Comparison of ENCODE assay signal across 16 cellular contexts in genomic region chr1:192578144-192578909, GRCh38. TPM values are rescaled to one million over a fixed set of nuclear protein-coding genes. Genes with fewer than 3 reads are reported as not detected.
DNase-seq lines count a peak whose midpoint lies in the region; ATAC-seq, FAIRE-seq and TF ChIP-seq lines count a peak whose summit lies in the region.
"Had no signal": no experiment of that assay in that cellular context is flagged by ENCODE, and none has a peak within 500 bp of the region (broad histone marks: within the 10 kb centered on the region; RNA-seq: fewer than 3 reads in every experiment).

No MANE protein-coding gene starts in this region.

- H3K4me3 ChIP-seq in CD4-positive, CD25-positive, alpha-beta regulatory T cell (ENCODE audit: low read depth, low read length): peak overlapping the region; percentile 97
- H3K4me3 ChIP-seq in PC-3 (ENCODE audit: low read length): no peak overlapping the region
- H3K4me3 ChIP-seq: HAP-1, neural progenitor cell had no signal

- H3K9ac ChIP-seq in PC-3 (ENCODE audit: low read length): no peak overlapping the region
- H3K9ac ChIP-seq: neural progenitor cell had no signal

- H3K4me1 Mint-ChIP-seq in CD4-positive, CD25-positive, alpha-beta regulatory T cell: peaks cover 32 to 69% (median 58%) of the 10 kb centered on the region in 4 donors
- peaks cover 48% of the 10 kb centered on the region for H3K4me1 Mint-ChIP-seq in activated naive CD8-positive, alpha-beta T cell (ENCODE audit: low read depth)
- H3K4me1 Mint-ChIP-seq in natural killer cell: peaks cover 17 to 31% of the 10 kb centered on the region in 2 donors

- no peaks in the 10 kb centered on the region for H3F3A ChIP-seq in PC-3 (ENCODE audit: low read length, unreplicated experiment)

- peaks cover 0 to 3% (median 0%) of the 10 kb centered on the region in 7 donors for H3K9me3 Mint-ChIP-seq in CD4-positive, CD25-positive, alpha-beta regulatory T cell
- H3K9me3 Mint-ChIP-seq in activated naive CD8-positive, alpha-beta T cell (ENCODE audit: low read depth): no peaks in the 10 kb centered on the region
- no peaks in the 10 kb centered on the region for H3K9me3 Mint-ChIP-seq in natural killer cell
- H3K9me3 Mint-ChIP-seq: activated naive CD8-positive, alpha-beta T cell treated with anti-CD3 and anti-CD28 coated beads, Interleukin-2, amount 10 ng/mL, durations not matched to agents 7 days and 5 days; neural progenitor cell had no signal

- intact Hi-C loops in natural killer cell (cut with micrococcal nuclease): no loop called here
- intact Hi-C loops in PC-3 (cut with micrococcal nuclease): no loop called here

- TF ChIP-seq CTCF in natural killer cell (IDR thresholded peaks at IDR 0.05): no peak
- no peak for TF ChIP-seq CTCF in PC-3 (conservative IDR thresholded peaks at IDR 0.05; ENCODE audit: low read depth, low read length)

- no peak for ATAC-seq in CD4-positive, CD25-positive, alpha-beta regulatory T cell (ENCODE audit: low read depth in 2 of 2)
- no peak for ATAC-seq in natural killer cell
- ATAC-seq in GM18517 (IDR thresholded peaks at IDR 0.05; ENCODE audit: unreplicated experiment): no peak
- ATAC-seq in HG02885 (IDR thresholded peaks at IDR 0.05; ENCODE audit: poor library complexity, unreplicated experiment): no peak
- ATAC-seq in PC-3: no peak

- peak overlapping the region; percentile 90 to 97 (median 91) for H3K4me3 Mint-ChIP-seq in CD4-positive, CD25-positive, alpha-beta regulatory T cell
- H3K4me3 Mint-ChIP-seq in activated naive CD8-positive, alpha-beta T cell: peak overlapping the region; percentile 89
- H3K4me3 Mint-ChIP-seq in natural killer cell: peak overlapping the region; percentile 67
- H3K4me3 Mint-ChIP-seq: activated naive CD8-positive, alpha-beta T cell treated with anti-CD3 and anti-CD28 coated beads, Interleukin-2, amount 10 ng/mL, durations not matched to agents 7 days and 5 days; neural progenitor cell had no signal

- peaks cover 9% of the 10 kb centered on the region for H3K27me3 Mint-ChIP-seq in CD4-positive, CD25-positive, alpha-beta regulatory T cell
- H3K27me3 Mint-ChIP-seq in activated naive CD8-positive, alpha-beta T cell: no peaks in the 10 kb centered on the region
- no peaks in the 10 kb centered on the region for H3K27me3 Mint-ChIP-seq in natural killer cell (ENCODE audit: low read depth in 2 of 2)

- H3K79me2 ChIP-seq in PC-3 (ENCODE audit: low read length): no peaks in the 10 kb centered on the region

- H3K36me3 ChIP-seq in CD4-positive, CD25-positive, alpha-beta regulatory T cell (ENCODE audit: control insufficient read depth, insufficient read depth, low read length): peaks cover 31% of the 10 kb centered on the region
- H3K36me3 ChIP-seq in PC-3 (ENCODE audit: low read depth, low read length): no peaks in the 10 kb centered on the region
- H3K36me3 ChIP-seq: HAP-1, neural progenitor cell, WERI-Rb-1 had no signal

- no peak overlapping the region for H3K4me2 ChIP-seq in PC-3 (ENCODE audit: low read length)
- H3K4me2 ChIP-seq: neural progenitor cell had no signal

- FAIRE-seq in GM12892 (lab: Jason Lieb, UNC): peak; percentile 71

- CTCF ChIA-PET in PC-3 (lab: Charles Lee): no interaction called here

- H2AFZ ChIP-seq in PC-3 (ENCODE audit: low read length): no peak overlapping the region
- H2AFZ ChIP-seq: neural progenitor cell had no signal

- no peaks in the 10 kb centered on the region for H3K27me3 ChIP-seq in CD4-positive, CD25-positive, alpha-beta regulatory T cell (ENCODE audit: control insufficient read depth, insufficient read depth, low read length)
- H3K27me3 ChIP-seq in PC-3 (ENCODE audit: low read length): no peaks in the 10 kb centered on the region
- H3K27me3 ChIP-seq: neural progenitor cell had no signal

- H3K9me3 ChIP-seq in CD4-positive, CD25-positive, alpha-beta regulatory T cell (ENCODE audit: control insufficient read depth in 2 of 2, low read length in 2 of 2): no peaks in the 10 kb centered on the region
- no peaks in the 10 kb centered on the region for H3K9me3 ChIP-seq in PC-3 (ENCODE audit: low read length)
- H3K9me3 ChIP-seq: HAP-1 had no signal

- H3K9me2 ChIP-seq in PC-3 (replicated peaks; ENCODE audit: low read length): no peaks in the 10 kb centered on the region

- POLR2A ChIA-PET in PC-3 (lab: Charles Lee; ENCODE audit: unreplicated experiment): interaction anchor here (0.5 to 0.6 kb wide), 2 partner anchors 65 to 229 kb away, joined by 4 to 7 read pairs; no protein-coding TSS in a partner anchor

- DNase-seq in CD4-positive, CD25-positive, alpha-beta regulatory T cell: peak in 1 of 3 donors; percentile 18
- DNase-seq in GM12892 (ENCODE audit: insufficient read length) (no peak), natural killer cell (no peak), KG1 (lab: John Stamatoyannopoulos, UW) (no peak), PC-3 (no peak)
- DNase-seq: activated naive CD8-positive, alpha-beta T cell treated with anti-CD3 and anti-CD28 coated beads, Interleukin-2, amount 10 ng/mL, durations not matched to agents 7 days and 5 days; NCI-H1092 treated with DMSO at 0.1 percent for 48 hours; NCI-H510A; SHP77 treated with DMSO at 0.1 percent for 48 hours; WERI-Rb-1 had no signal

- peak overlapping the region; percentile 95 for H3K27ac ChIP-seq in CD4-positive, CD25-positive, alpha-beta regulatory T cell (ENCODE audit: insufficient read depth, low read length, poor library complexity, severe bottlenecking)
- no peak overlapping the region for H3K27ac ChIP-seq in PC-3 (ENCODE audit: low read length)
- H3K27ac ChIP-seq: neural progenitor cell, WERI-Rb-1 had no signal

- H3K36me3 Mint-ChIP-seq in CD4-positive, CD25-positive, alpha-beta regulatory T cell: peaks cover 20% of the 10 kb centered on the region
- peaks cover 4% of the 10 kb centered on the region for H3K36me3 Mint-ChIP-seq in activated naive CD8-positive, alpha-beta T cell
- no peaks in the 10 kb centered on the region for H3K36me3 Mint-ChIP-seq in natural killer cell
- H3K36me3 Mint-ChIP-seq: neural progenitor cell had no signal

- peak; percentile 67 for TF ChIP-seq POLR2A in GM12892 (IDR thresholded peaks at IDR 0.05; ENCODE audit: low read depth, low read length)

- no TSS peak for BruUV-seq in PC-3 (replicated peaks; lab: Mats Ljungman, UMichigan)

- no peaks in the 10 kb centered on the region for H4K20me1 ChIP-seq in PC-3 (ENCODE audit: low read length)

- H3K4me1 ChIP-seq in CD4-positive, CD25-positive, alpha-beta regulatory T cell (ENCODE audit: control insufficient read depth, insufficient read depth, low read length, poor library complexity, severe bottlenecking): peaks cover 51% of the 10 kb centered on the region
- H3K4me1 ChIP-seq in PC-3 (ENCODE audit: insufficient read depth, low read length): peaks cover 4% of the 10 kb centered on the region; the same call in 1 of the 2 replicates
- H3K4me1 ChIP-seq: neural progenitor cell had no signal

- H3K27ac Mint-ChIP-seq in CD4-positive, CD25-positive, alpha-beta regulatory T cell: peak overlapping the region; percentile 70 to 96 (median 90)
- peak overlapping the region; percentile 3 for H3K27ac Mint-ChIP-seq in activated naive CD8-positive, alpha-beta T cell
- H3K27ac Mint-ChIP-seq in natural killer cell: peak overlapping the region; percentile 58 to 91
- H3K27ac Mint-ChIP-seq: activated naive CD8-positive, alpha-beta T cell treated with anti-CD3 and anti-CD28 coated beads, Interleukin-2, amount 10 ng/mL, durations not matched to agents 7 days and 5 days; neural progenitor cell had no signal

RNA-seq across cellular contexts. Expression of gene RGS1, which starts 2.8 kb away (rescaled TPM):
- total RNA-seq in CD4-positive, CD25-positive, alpha-beta regulatory T cell: 2,600 TPM
- polyA plus RNA-seq in CD4-positive, CD25-positive, alpha-beta regulatory T cell: 100 to 1,000 TPM; 118 to 294 (median 158) TPM
- polyA plus RNA-seq in GM12892 (2012; ENCODE audit: missing spikeins): 434 TPM
- 100 to 1,000 TPM; 306 to 365 (median 343) TPM for total RNA-seq in natural killer cell
- not detected in 2 replicates for total RNA-seq in PC-3 (2014; rRNA removed)
- total RNA-seq: HT1080 had no signal

RNA-seq across cellular contexts. Expression of gene RGS13, which starts 57.6 kb away (rescaled TPM):
- total RNA-seq in CD4-positive, CD25-positive, alpha-beta regulatory T cell: 0.32 TPM
- not detected for polyA plus RNA-seq in CD4-positive, CD25-positive, alpha-beta regulatory T cell
- 0.21 TPM for polyA plus RNA-seq in GM12892 (2012; ENCODE audit: missing spikeins)
- total RNA-seq in natural killer cell (1 to 10 TPM in 1 of 3 donors, under 1 TPM in 2; 0.45 to 1.3 (median 0.77) TPM), PC-3 (2014; rRNA removed) (0.22 TPM in 1 of 2 replicates, not detected in the other)
- total RNA-seq: HT1080 had no signal

Comparison
In these comparisons a context has a peak if more than half of its experiments do, and no peak if none do; other contexts are left out.
1. H3K27ac Mint-ChIP-seq: peak in every context shown above with its lines; median percentile 90 in CD4-positive, CD25-positive, alpha-beta regulatory T cell; 74 in natural killer cell; 3 in activated naive CD8-positive, alpha-beta T cell.
2. RNA of gene RGS1, which starts 2.8 kb away (total RNA-seq): 2,600 TPM in CD4-positive, CD25-positive, alpha-beta regulatory T cell (single experiment) and 306 to 365 TPM in natural killer cell; not detected in PC-3; every median in the first group is over 100 times any median in the second.
3. Peak in every context shown above with its lines, with median percentiles within 50 percentile points of each other: H3K4me3 Mint-ChIP-seq.